ENCODE assay signal across 25 cellular contexts in genomic region chr3:51375136-51375535, GRCh38.
"Had no signal": no experiment of that assay in that cellular context is flagged by ENCODE, and none has a peak within 500 bp of the region (broad histone marks: within the 10 kb centered on the region; RNA-seq: fewer than 3 reads in every experiment).

No MANE protein-coding gene starts in this region.

- H3K9me3 ChIP-seq: adrenal gland, body of pancreas, heart left ventricle had no signal

- H3K4me1 ChIP-seq: body of pancreas, heart left ventricle had no signal

- H3K27me3 ChIP-seq: adrenal gland, body of pancreas, dorsolateral prefrontal cortex, heart left ventricle had no signal

- H3K27ac ChIP-seq: adrenal gland, body of pancreas, coronary artery, heart left ventricle had no signal

- H3K36me3 ChIP-seq: adrenal gland, heart left ventricle had no signal

- H3K4me3 ChIP-seq: adrenal gland, body of pancreas, coronary artery, dorsolateral prefrontal cortex, heart left ventricle had no signal

- ATAC-seq: activated CD8-positive, alpha-beta T cell treated with anti-CD3 and anti-CD28 coated beads for 36 hours; activated naive CD4-positive, alpha-beta T cell treated with anti-CD3 and anti-CD28 coated beads, Interleukin-2, amount 50 U/mL, for 72 hours; activated naive CD8-positive, alpha-beta T cell treated with anti-CD3 and anti-CD28 coated beads, Interleukin-2, amount 50 U/mL, for 24 hours; activated T-cell treated with anti-CD3 and anti-CD28 coated beads, Interleukin-2, amount 50 U/mL, for 4 hours; activated T-helper 17 cell treated with anti-CD3 and anti-CD28 coated beads, Interleukin-2, amount 50 U/mL, for 72 hours; body of pancreas; esophagus mucosa; heart left ventricle; T-helper 17 cell had no signal

- DNase-seq: activated CD4-positive, alpha-beta T cell treated with anti-CD3 and anti-CD28 coated beads for 48 hours; activated CD4-positive, alpha-beta T cell treated with anti-CD3 and anti-CD28 coated beads, Interleukin-2, amount 50 U/mL, for 1 hour; activated CD4-positive, alpha-beta T cell treated with anti-CD3 and anti-CD28 coated beads, Interleukin-2, amount 50 U/mL, for 48 hours; activated CD8-positive, alpha-beta memory T cell treated with anti-CD3 and anti-CD28 coated beads for 24 hours; activated CD8-positive, alpha-beta T cell treated with anti-CD3 and anti-CD28 coated beads for 36 hours; activated gamma-delta T cell; activated naive CD4-positive, alpha-beta T cell; activated naive CD4-positive, alpha-beta T cell treated with anti-CD3 and anti-CD28 coated beads, Interleukin-2, amount 10 ng/mL, durations not matched to agents 7 days and 5 days; activated naive CD8-positive, alpha-beta T cell treated with anti-CD3 and anti-CD28 coated beads, Interleukin-2, amount 50 U/mL, for 24 hours; activated T-cell treated with anti-CD3 and anti-CD28 coated beads, Interleukin-2, amount 50 U/mL, for 4 hours; adrenal gland; amygdala; body of pancreas; effector memory CD4-positive, alpha-beta T cell; endodermal cell; foreskin fibroblast; heart left ventricle; T-helper 1 cell; T-helper 17 cell; T1000 had no signal
